Comparison of ENCODE assay signal across 31 cellular contexts in the genomic region with DNA sequence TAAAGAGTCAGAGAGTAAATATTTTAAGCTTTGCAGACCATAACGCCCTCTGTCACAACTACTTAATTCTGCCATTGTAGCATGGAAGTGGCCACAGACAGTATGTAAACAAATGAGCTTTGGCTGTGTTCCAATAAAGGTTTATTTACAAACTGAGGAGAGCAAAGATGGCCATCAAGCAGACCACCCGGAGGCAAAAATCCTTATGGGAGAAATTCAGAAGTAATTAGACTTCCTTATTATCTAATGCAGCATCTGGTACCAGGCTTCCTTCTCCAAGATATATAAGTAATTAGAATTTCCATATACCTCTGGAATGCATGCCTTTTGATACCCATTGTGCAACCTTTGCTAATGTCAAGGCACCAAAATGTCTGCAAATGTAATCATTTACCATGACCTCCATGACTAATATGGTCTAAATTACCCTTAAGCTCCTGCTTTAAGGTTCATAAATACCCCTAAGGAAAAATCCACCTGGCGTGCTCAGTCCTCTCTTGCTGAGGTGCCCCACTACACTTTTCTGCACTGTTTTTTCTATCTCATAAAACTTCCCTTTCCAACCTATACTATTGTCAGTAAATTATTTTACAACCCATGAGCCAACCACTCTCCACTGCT.
DNase-seq lines count a peak whose midpoint lies in the region; ATAC-seq and TF ChIP-seq lines count a peak whose summit lies in the region.
"Had no signal": no experiment of that assay in that cellular context is flagged by ENCODE, and none has a peak within 500 bp of the region (broad histone marks: within the 10 kb centered on the region; RNA-seq: fewer than 3 reads in every experiment).

No MANE protein-coding gene starts in this region.

- no peaks in the 10 kb centered on the region for H3K9me3 ChIP-seq in WERI-Rb-1 (ENCODE audit: severe bottlenecking)
- H3K9me3 ChIP-seq in adrenal gland (replicated peaks in 1 of 3): no peaks in the 10 kb centered on the region
- H3K9me3 ChIP-seq: uterus had no signal

- TF ChIP-seq CTCF in WERI-Rb-1 (IDR thresholded peaks at IDR 0.05; ENCODE audit: low read depth, low read length) (no peak), adrenal gland (IDR thresholded peaks at IDR 0.05) (no peak), GM23338 (conservative IDR thresholded peaks at IDR 0.05; ENCODE audit: low read depth in 2 of 2) (no peak)

- H3K9me3 Mint-ChIP-seq in activated CD8-positive, alpha-beta memory T cell treated with anti-CD3 and anti-CD28 coated beads, Interleukin-2, amount 10 ng/mL, durations not matched to agents 7 days and 5 days (ENCODE audit: low read depth): no peaks in the 10 kb centered on the region
- peaks cover 0 to 7% of the 10 kb centered on the region in 2 donors for H3K9me3 Mint-ChIP-seq in activated T-cell treated with anti-CD3 and anti-CD28 coated beads, Interleukin-2, amount 50 U/mL, for 72 hours
- H3K9me3 Mint-ChIP-seq in GM23338: peaks cover 14% of the 10 kb centered on the region
- H3K9me3 Mint-ChIP-seq: activated naive CD4-positive, alpha-beta T cell treated with anti-CD3 and anti-CD28 coated beads, Interleukin-2, amount 50 U/mL, for 72 hours; natural killer cell; T-helper 2 cell treated with Interferon-gamma antibody and Interleukin-4, amounts not matched to agents 5 μg/mL and 100 μg/mL, for 36 hours had no signal

- no peaks in the 10 kb centered on the region for H3K9me2 ChIP-seq in GM23338 (ENCODE audit: insufficient read depth)

- CTCF ChIA-PET in activated CD8-positive, alpha-beta memory T cell treated with anti-CD3 and anti-CD28 coated beads, Interleukin-2, amount 10 ng/mL, durations not matched to agents 7 days and 5 days (lab: Charles Lee): interaction anchor here (1.0 kb wide), 1 partner anchor 35 kb away, joined by 3 read pairs; no protein-coding TSS in a partner anchor

- H3F3A ChIP-seq in GM23338 (replicated peaks; ENCODE audit: low read depth): no peaks in the 10 kb centered on the region

- H3K36me3 Mint-ChIP-seq in activated CD8-positive, alpha-beta memory T cell treated with anti-CD3 and anti-CD28 coated beads, Interleukin-2, amount 10 ng/mL, durations not matched to agents 7 days and 5 days: no peaks in the 10 kb centered on the region
- H3K36me3 Mint-ChIP-seq in activated T-cell treated with anti-CD3 and anti-CD28 coated beads, Interleukin-2, amount 50 U/mL, for 72 hours (ENCODE audit: insufficient read depth in 2 of 2): no peaks in the 10 kb centered on the region
- peaks cover 3% of the 10 kb centered on the region; the same call in 1 of the 3 replicates for H3K36me3 Mint-ChIP-seq in GM23338 (ENCODE audit: low read depth)
- H3K36me3 Mint-ChIP-seq: activated naive CD4-positive, alpha-beta T cell treated with anti-CD3 and anti-CD28 coated beads, Interleukin-2, amount 50 U/mL, for 72 hours; IgD-negative memory B cell; natural killer cell had no signal

- H3K36me3 ChIP-seq in WERI-Rb-1: no peaks in the 10 kb centered on the region
- H3K36me3 ChIP-seq in adrenal gland (replicated peaks in 1 of 2): no peaks in the 10 kb centered on the region
- no peaks in the 10 kb centered on the region for H3K36me3 ChIP-seq in GM23338 (ENCODE audit: insufficient read depth)
- H3K36me3 ChIP-seq: sigmoid colon, stomach, uterus had no signal

- H3K27ac ChIP-seq in WERI-Rb-1: 0 out of 2 replicates have a peak overlapping the region, but pooled peaks have one; percentile 2
- H3K27ac ChIP-seq in adrenal gland: no peak overlapping the region
- no peak overlapping the region for H3K27ac ChIP-seq in GM23338 (ENCODE audit: low read depth)
- H3K27ac ChIP-seq: dorsolateral prefrontal cortex, PC-9, psoas muscle, sigmoid colon, stomach, uterus had no signal

- no peaks in the 10 kb centered on the region for H4K20me1 ChIP-seq in GM23338 (replicated peaks; ENCODE audit: insufficient read depth)

- H3K4me2 ChIP-seq in GM23338: no peak overlapping the region
- H3K4me2 ChIP-seq: PC-9 had no signal

- no peak for ATAC-seq in activated CD8-positive, alpha-beta memory T cell treated with anti-CD3 and anti-CD28 coated beads, Interleukin-2, amount 10 ng/mL, durations not matched to agents 7 days and 5 days
- no peak for ATAC-seq in activated T-cell treated with anti-CD3 and anti-CD28 coated beads, Interleukin-2, amount 50 U/mL, for 72 hours (replicated peaks in 1 of 2)
- no peak for ATAC-seq in HG03025 (IDR thresholded peaks at IDR 0.05; ENCODE audit: low FRiP score, unreplicated experiment)
- ATAC-seq in GM23338: no peak
- ATAC-seq: activated CD8-positive, alpha-beta T cell treated with anti-CD3 and anti-CD28 coated beads for 36 hours; activated naive CD4-positive, alpha-beta T cell treated with anti-CD3 and anti-CD28 coated beads, Interleukin-2, amount 50 U/mL, for 72 hours; HCT116; left colon; natural killer cell; psoas muscle had no signal

- WGBS in adrenal gland, 4 donors: 61 to 77% (median 71%) methylated on average over 3 of the region's 3 CpGs

- H3K27ac Mint-ChIP-seq in activated CD8-positive, alpha-beta memory T cell treated with anti-CD3 and anti-CD28 coated beads, Interleukin-2, amount 10 ng/mL, durations not matched to agents 7 days and 5 days: no peak overlapping the region
- H3K27ac Mint-ChIP-seq in activated T-cell treated with anti-CD3 and anti-CD28 coated beads, Interleukin-2, amount 50 U/mL, for 72 hours: no peak overlapping the region
- H3K27ac Mint-ChIP-seq in GM23338: no peak overlapping the region
- H3K27ac Mint-ChIP-seq: activated CD8-positive, alpha-beta T cell treated with anti-CD3 and anti-CD28 coated beads for 36 hours; activated naive CD4-positive, alpha-beta T cell treated with anti-CD3 and anti-CD28 coated beads, Interleukin-2, amount 50 U/mL, for 72 hours; B cell; CD4-positive, alpha-beta memory T cell; IgD-negative memory B cell; natural killer cell; T-helper 2 cell treated with Interferon-gamma antibody and Interleukin-4, amounts not matched to agents 5 μg/mL and 100 μg/mL, for 36 hours had no signal

- H3K27me3 ChIP-seq in WERI-Rb-1 (ENCODE audit: insufficient read depth, low read depth, severe bottlenecking) (no peaks in the 10 kb centered on the region), adrenal gland (peaks cover 18% of the 10 kb centered on the region), GM23338 (ENCODE audit: insufficient read depth) (no peaks in the 10 kb centered on the region)

- intact Hi-C loops in adrenal gland (cut with DNase I): no loop called here

- H3K4me3 ChIP-seq in WERI-Rb-1 (ENCODE audit: low read depth, low read length): no peak overlapping the region
- H3K4me3 ChIP-seq in adrenal gland: no peak overlapping the region
- H3K4me3 ChIP-seq in GM23338: no peak overlapping the region
- H3K4me3 ChIP-seq: dorsolateral prefrontal cortex, PC-9, psoas muscle, sigmoid colon, stomach, uterus had no signal

- H3K4me1 Mint-ChIP-seq in activated CD8-positive, alpha-beta memory T cell treated with anti-CD3 and anti-CD28 coated beads, Interleukin-2, amount 10 ng/mL, durations not matched to agents 7 days and 5 days: no peaks in the 10 kb centered on the region
- no peaks in the 10 kb centered on the region for H3K4me1 Mint-ChIP-seq in activated T-cell treated with anti-CD3 and anti-CD28 coated beads, Interleukin-2, amount 50 U/mL, for 72 hours (ENCODE audit: low read depth)
- H3K4me1 Mint-ChIP-seq in GM23338: peaks cover 4% of the 10 kb centered on the region; the same call in 2 of the 3 replicates
- H3K4me1 Mint-ChIP-seq: B cell; CD4-positive, alpha-beta memory T cell; IgD-negative memory B cell had no signal

- H3K4me1 ChIP-seq in adrenal gland (replicated peaks in 1 of 2): no peaks in the 10 kb centered on the region
- peaks cover 21% of the 10 kb centered on the region for H3K4me1 ChIP-seq in GM23338 (ENCODE audit: insufficient read depth)
- H3K4me1 ChIP-seq: psoas muscle, sigmoid colon, stomach, uterus had no signal

- no peak overlapping the region for H2AFZ ChIP-seq in GM23338
- H2AFZ ChIP-seq: PC-9 had no signal

- H3K4me3 Mint-ChIP-seq in activated CD8-positive, alpha-beta memory T cell treated with anti-CD3 and anti-CD28 coated beads, Interleukin-2, amount 10 ng/mL, durations not matched to agents 7 days and 5 days: no peak overlapping the region
- H3K4me3 Mint-ChIP-seq in activated T-cell treated with anti-CD3 and anti-CD28 coated beads, Interleukin-2, amount 50 U/mL, for 72 hours: no peak overlapping the region
- H3K4me3 Mint-ChIP-seq in GM23338: no peak overlapping the region
- H3K4me3 Mint-ChIP-seq: activated CD8-positive, alpha-beta T cell treated with anti-CD3 and anti-CD28 coated beads for 36 hours; B cell; IgD-negative memory B cell; natural killer cell; T-helper 2 cell treated with Interferon-gamma antibody and Interleukin-4, amounts not matched to agents 5 μg/mL and 100 μg/mL, for 36 hours had no signal

- peak; percentile 2 for DNase-seq in activated CD8-positive, alpha-beta memory T cell treated with anti-CD3 and anti-CD28 coated beads, Interleukin-2, amount 10 ng/mL, durations not matched to agents 7 days and 5 days
- DNase-seq in activated CD8-positive, alpha-beta memory T cell treated with anti-CD3 and anti-CD28 coated beads, Interleukin-2, amount 50 U/mL, for 4 hours: no peak
- DNase-seq in NCI-H2029 treated with DMSO at 0.1 percent for 48 hours (lab: John Stamatoyannopoulos, UW) (peak; percentile 42), WERI-Rb-1 (no peak), adrenal gland (no peak), GM23338 (ENCODE audit: low spot score) (no peak)
- no peak for DNase-seq in activated T-cell treated with anti-CD3 and anti-CD28 coated beads, Interleukin-2, amount 50 U/mL, for 72 hours
- DNase-seq: activated CD8-positive, alpha-beta T cell treated with anti-CD3 and anti-CD28 coated beads for 36 hours; activated T-cell treated with anti-CD3 and anti-CD28 coated beads for 4 hours; CD4-positive, alpha-beta memory T cell; DMS 273 treated with DMSO at 0.1 percent for 48 hours; dorsolateral prefrontal cortex; hypothalamus; left colon; natural killer cell; NCI-H226; nucleus accumbens; PC-9; psoas muscle; Right ventricle myocardium superior; sigmoid colon; stimulated activated CD4-positive, alpha-beta T cell treated with anti-CD3 and anti-CD28 coated beads, Interleukin-12 subunit alpha, Interleukin-12 subunit beta, amount 100 ng/mL, for 4 hours; stimulated activated CD4-positive, alpha-beta T cell treated with anti-CD3 and anti-CD28 coated beads, Interleukin-2, amount 100 ng/mL, for 48 hours; stomach; uterus had no signal

- H3K27me3 Mint-ChIP-seq in activated CD8-positive, alpha-beta memory T cell treated with anti-CD3 and anti-CD28 coated beads, Interleukin-2, amount 10 ng/mL, durations not matched to agents 7 days and 5 days: peaks cover 25% of the 10 kb centered on the region
- peaks cover 33% of the 10 kb centered on the region for H3K27me3 Mint-ChIP-seq in activated T-cell treated with anti-CD3 and anti-CD28 coated beads, Interleukin-2, amount 50 U/mL, for 72 hours (ENCODE audit: low read depth)
- peaks cover 3% of the 10 kb centered on the region for H3K27me3 Mint-ChIP-seq in GM23338 (ENCODE audit: insufficient read depth, low read depth, poor library complexity)

- TF ChIP-seq POLR2A in adrenal gland (IDR thresholded peaks at IDR 0.05): no peak

- H3K79me2 ChIP-seq in GM23338 (replicated peaks; ENCODE audit: insufficient read depth): no peaks in the 10 kb centered on the region

TF ChIP-seq in GM23338, 12 proteins besides CTCF, POLR2A, EP300 and RAD21 (continues in another document):
- TF ChIP-seq NANOG (IDR thresholded peaks at IDR 0.05; ENCODE audit: borderline replicate concordance): no peak
- TF ChIP-seq JUNB (IDR thresholded peaks at IDR 0.05; ENCODE audit: unreplicated experiment): no peak
- no peak for TF ChIP-seq EZH2phosphoT487 (IDR thresholded peaks at IDR 0.05; ENCODE audit: unreplicated experiment)

Comparison
In these comparisons a context has a peak if more than half of its experiments do, and no peak if none do; other contexts are left out.
1. DNase-seq: peak in activated CD8-positive, alpha-beta memory T cell treated with anti-CD3 and anti-CD28 coated beads, Interleukin-2, amount 10 ng/mL, durations not matched to agents 7 days and 5 days (single experiment) and NCI-H2029 treated with DMSO at 0.1 percent for 48 hours (single experiment); none in activated CD8-positive, alpha-beta memory T cell treated with anti-CD3 and anti-CD28 coated beads, Interleukin-2, amount 50 U/mL, for 4 hours (single experiment), WERI-Rb-1 (single experiment), activated T-cell treated with anti-CD3 and anti-CD28 coated beads, Interleukin-2, amount 50 U/mL, for 72 hours (0 of 2), adrenal gland (0 of 7) and GM23338 (single experiment).